7 cellular contexts compared by ENCODE assay signal in the genomic region with DNA sequence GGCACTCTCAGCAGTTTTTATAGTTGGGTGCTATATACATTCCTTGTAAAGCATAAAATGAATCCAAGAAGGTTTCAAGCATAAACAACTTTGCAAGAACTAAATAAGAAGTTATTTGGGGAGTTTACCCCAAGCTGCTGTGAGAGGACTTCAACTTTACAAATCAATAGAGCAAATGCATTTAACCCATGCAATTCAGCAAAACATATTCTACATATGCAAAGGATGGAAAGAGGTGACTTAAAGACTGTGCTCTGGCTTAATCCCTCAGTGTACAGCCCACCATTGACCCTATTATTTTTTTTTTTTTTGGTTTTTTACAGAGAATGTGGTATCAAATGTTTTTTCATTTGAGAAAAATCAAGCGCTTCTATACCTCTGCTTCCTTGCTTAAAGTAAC.
"Had no signal": no experiment of that assay in that cellular context is flagged by ENCODE, and none has a peak within 500 bp of the region (broad histone marks: within the 10 kb centered on the region; RNA-seq: fewer than 3 reads in every experiment).

No MANE protein-coding gene starts in this region.

- H3K27ac ChIP-seq: HL-60 had no signal

- H3K4me3 Mint-ChIP-seq: IgD-negative memory B cell had no signal

- ATAC-seq: HepG2 had no signal

- H3K36me3 Mint-ChIP-seq: IgD-negative memory B cell had no signal

- DNase-seq: GOT3, HCEC 1CT, Kasumi-1, KG1 had no signal

- H3K27ac Mint-ChIP-seq: IgD-negative memory B cell had no signal
